In genomic region chr19:52188822-52189744, GRCh38 we compare ENCODE assay signal across 8 cellular contexts. TPM values are rescaled to one million over a fixed set of nuclear protein-coding genes. Genes with fewer than 3 reads are reported as not detected.
DNase-seq lines count a peak whose midpoint lies in the region; ATAC-seq and TF ChIP-seq lines count a peak whose summit lies in the region.

No MANE protein-coding gene starts in this region.

- no peaks in the 10 kb centered on the region for H3K9me3 ChIP-seq in HAP-1
- H3K9me3 ChIP-seq in OCI-LY7 (ENCODE audit: low read length): no peaks in the 10 kb centered on the region
- no peaks in the 10 kb centered on the region for H3K9me3 ChIP-seq in lower lobe of right lung
- H3K9me3 ChIP-seq in thoracic aorta: no peaks in the 10 kb centered on the region

- POLR2A ChIA-PET in OCI-LY7 (lab: Charles Lee): interaction anchor here (0.6 to 1.3 kb wide), 6 partner anchors 10 to 77 kb away, joined by 3 to 10 read pairs (median 4); partner anchors contain the start of genes ZNF616 and ZNF836

- peaks cover 27% of the 10 kb centered on the region for H3K36me3 ChIP-seq in HAP-1 (replicated peaks)
- H3K36me3 ChIP-seq in OCI-LY7 (ENCODE audit: insufficient read depth, low read length): peaks cover 32% of the 10 kb centered on the region
- H3K36me3 ChIP-seq in lower lobe of right lung: peaks cover 16% of the 10 kb centered on the region
- no peaks in the 10 kb centered on the region for H3K36me3 ChIP-seq in thoracic aorta

- H3K4me3 ChIP-seq in GM12864 (ENCODE audit: low read depth, low read length) (peak overlapping the region; percentile 55), HAP-1 (peak overlapping the region; percentile 31), OCI-LY7 (ENCODE audit: low read depth, low read length, poor library complexity, severe bottlenecking) (peak overlapping the region; percentile 69), cardiac fibroblast (replicated peaks in 1 of 2; ENCODE audit: low read depth in 2 of 2, low read length in 2 of 2) (peak overlapping the region; percentile 40 to 49), lower lobe of right lung (peak overlapping the region; percentile 87), thoracic aorta (peak overlapping the region; percentile 72)

- peak overlapping the region; percentile 60; the same call in 1 of the 2 replicates for H2AFZ ChIP-seq in OCI-LY7 (ENCODE audit: low read length)

- CTCF ChIA-PET in OCI-LY7 (lab: Charles Lee; ENCODE audit: unreplicated experiment): no interaction called here

- no peaks in the 10 kb centered on the region for H3K9me2 ChIP-seq in OCI-LY7 (ENCODE audit: insufficient read depth, low read length)

- H3K4me1 ChIP-seq in HAP-1 (peaks cover 7% of the 10 kb centered on the region; the same call in 1 of the 2 replicates), OCI-LY7 (ENCODE audit: insufficient read depth, low read length, poor library complexity, severe bottlenecking) (peaks cover 38% of the 10 kb centered on the region), lower lobe of right lung (peaks cover 36% of the 10 kb centered on the region), thoracic aorta (ENCODE audit: control insufficient read depth in 1 of 2, low read depth in 2 of 2) (peaks cover 20 to 39% of the 10 kb centered on the region in 2 donors)

- TF ChIP-seq CTCF in GM12864 (IDR thresholded peaks at IDR 0.05; ENCODE audit: low read depth, low read length, missing control alignments) (no peak), OCI-LY7 (conservative IDR thresholded peaks at IDR 0.05; ENCODE audit: low read length) (no peak; the same call in 1 of the 2 replicates), cardiac fibroblast (IDR thresholded peaks at IDR 0.05; ENCODE audit: low read depth, low read length) (no peak), lower lobe of right lung (IDR thresholded peaks at IDR 0.05) (no peak), thoracic aorta (IDR thresholded peaks at IDR 0.05) (peak; percentile 15)

- BruUV-seq in OCI-LY7 (replicated peaks; lab: Mats Ljungman, UMichigan): TSS peak; percentile 96

- H3K27ac ChIP-seq in OCI-LY7 (ENCODE audit: low read depth, low read length, poor library complexity, severe bottlenecking) (peak overlapping the region; percentile 91), lower lobe of right lung (peak overlapping the region; percentile 88), thoracic aorta (peak overlapping the region; percentile 87 to 90)

- H3K79me2 ChIP-seq in OCI-LY7 (ENCODE audit: insufficient read depth, low read depth, low read length): peaks cover 46% of the 10 kb centered on the region

- H3K4me2 ChIP-seq in OCI-LY7 (ENCODE audit: low read length): peak overlapping the region; percentile 89

- intact Hi-C loops in OCI-LY7 (cut with micrococcal nuclease; ENCODE audit: unreplicated experiment): no loop called here
- intact Hi-C loops in lower lobe of right lung (cut with DNase I): no loop called here

- H3K27me3 ChIP-seq in HAP-1 (ENCODE audit: low read depth) (no peaks in the 10 kb centered on the region), lower lobe of right lung (ENCODE audit: low read depth) (no peaks in the 10 kb centered on the region), thoracic aorta (replicated peaks; ENCODE audit: insufficient read depth) (no peaks in the 10 kb centered on the region)

- in situ Hi-C loops in HAP-1 (cut with MboI; ENCODE audit: low sequenced_read_pairs): no loop called here

- no peak for DNase-seq in GM12864 (ENCODE audit: low read depth)
- peak; percentile 98 to 99 for DNase-seq in HAP-1 (ENCODE audit: low spot score in 2 of 2)
- no peak for DNase-seq in OCI-LY7 (ENCODE audit: low spot score)
- DNase-seq in cardiac fibroblast (ENCODE audit: low read depth in 2 of 2): no peak
- peak; percentile 99 for DNase-seq in lower lobe of right lung
- DNase-seq in thoracic aorta (ENCODE audit: low spot score): peak; percentile 19
- DNase-seq in activated effector memory CD4-positive, alpha-beta T cell treated with anti-CD3 and anti-CD28 coated beads, Interleukin-2, amount 50 U/mL, for 16 hours: no peak
- no peak for DNase-seq in germinal center (ENCODE audit: low spot score)

- peak; percentile 2 to 10 for ATAC-seq in lower lobe of right lung
- ATAC-seq in thoracic aorta (ENCODE audit: insufficient number of reproducible peaks, low FRiP score, low read depth): peak; percentile 3

- H4K20me1 ChIP-seq in OCI-LY7 (ENCODE audit: insufficient read depth, low read length): peaks cover 23% of the 10 kb centered on the region; the same call in 1 of the 2 replicates

RNA-seq across cellular contexts. Expression of gene PPP2R1A, which starts 0.8 kb away (rescaled TPM):
- total RNA-seq in OCI-LY7 (2014; rRNA removed; shearing (Covaris generic)): 117 and 154 TPM in 2 replicates
- total RNA-seq in OCI-LY7 (2022) (207 and 208 TPM in 2 replicates), lower lobe of right lung (154 TPM), thoracic aorta (100 to 1,000 TPM; 153 to 252 TPM)

RNA-seq across cellular contexts. Expression of gene ZNF836, which starts 17.7 kb away (rescaled TPM):
- 8.0 and 13.2 TPM in 2 replicates for total RNA-seq in OCI-LY7 (2014; rRNA removed; shearing (Covaris generic))
- total RNA-seq in OCI-LY7 (2022) (14.8 and 20.7 TPM in 2 replicates), lower lobe of right lung (15.9 TPM), thoracic aorta (10 to 100 TPM in 1 of 2 donors, 1 to 10 TPM in 1; 8.4 to 29.3 TPM)

RNA-seq across cellular contexts. Expression of gene ZNF616, which starts 49.3 kb away (rescaled TPM):
- total RNA-seq in OCI-LY7 (2014; rRNA removed; shearing (Covaris generic)): 3.8 and 5.2 TPM in 2 replicates
- total RNA-seq in OCI-LY7 (2022): 7.1 and 7.2 TPM in 2 replicates
- total RNA-seq in lower lobe of right lung: 13.4 TPM
- 1 to 10 TPM; 2.8 to 6.2 TPM for total RNA-seq in thoracic aorta

Comparison
In these comparisons a context has a peak if more than half of its experiments do, and no peak if none do; other contexts are left out.
1. DNase-seq: peak in HAP-1 (2 of 2), lower lobe of right lung (single experiment) and thoracic aorta (single experiment); none in GM12864 (single experiment), OCI-LY7 (single experiment), cardiac fibroblast (0 of 2), activated effector memory CD4-positive, alpha-beta T cell treated with anti-CD3 and anti-CD28 coated beads, Interleukin-2, amount 50 U/mL, for 16 hours (single experiment) and germinal center (single experiment).
2. H3K4me3 ChIP-seq: peak in every context shown above with its lines; median percentile 87 in lower lobe of right lung; 72 in thoracic aorta; 69 in OCI-LY7; 55 in GM12864; 44 in cardiac fibroblast; 31 in HAP-1.
3. Peak in every context shown above with its lines, with median percentiles within 50 percentile points of each other: H3K27ac ChIP-seq.